Comparison of ENCODE assay signal across 33 cellular contexts in the genomic region with DNA sequence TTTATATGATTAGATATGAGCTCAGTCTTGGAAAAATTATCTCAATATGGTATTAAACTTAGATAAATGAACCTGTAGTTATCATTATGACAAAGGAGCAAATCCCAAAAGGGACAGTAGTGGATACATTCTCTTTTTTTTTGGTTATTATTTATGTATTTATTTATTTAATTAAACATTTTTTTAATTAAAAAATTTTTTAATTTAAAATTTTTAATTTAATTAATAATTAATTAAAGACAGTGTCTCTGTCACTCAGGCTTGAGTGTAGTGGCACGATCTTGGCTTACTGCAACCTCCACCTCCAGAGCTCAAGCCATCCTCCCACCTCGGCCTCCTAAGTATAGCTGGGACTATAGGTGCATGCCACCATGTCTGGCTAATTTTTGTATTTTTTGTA. TPM values are rescaled to one million over a fixed set of nuclear protein-coding genes. Genes with fewer than 3 reads are reported as not detected.
"Had no signal": no experiment of that assay in that cellular context is flagged by ENCODE, and none has a peak within 500 bp of the region (broad histone marks: within the 10 kb centered on the region; RNA-seq: fewer than 3 reads in every experiment).

No MANE protein-coding gene starts in this region.

- H3K9me3 Mint-ChIP-seq: immature natural killer cell; naive thymus-derived CD8-positive, alpha-beta T cell; stimulated activated naive B cell treated with anti-CD40 and anti-IgM and Interleukin-4, amounts not matched to agents 10 μg/mL and 1 μg/mL and 100 μg/mL, for 72 hours had no signal

- H3K9ac ChIP-seq: neural progenitor cell had no signal

- H3K27me3 ChIP-seq: left lung, neural progenitor cell, neutrophil, right atrium auricular region, right lobe of liver, stomach, suprapubic skin, tibial artery, uterus had no signal

- H3K4me1 ChIP-seq: neural progenitor cell had no signal

- H3K27ac ChIP-seq: left lung, lower lobe of right lung, neural progenitor cell, neutrophil, right atrium auricular region, right lobe of liver, stomach, suprapubic skin, thoracic aorta, tibial artery, uterus had no signal

- H2AFZ ChIP-seq: neural progenitor cell had no signal

- DNase-seq: hypothalamus; immature natural killer cell; kidney; left colon; left lung; lower lobe of right lung; mammary epithelial cell; mesenchymal stem cell; naive thymus-derived CD8-positive, alpha-beta T cell; nephron progenitor cell; occipital lobe; right lobe of liver; stimulated activated CD4-positive, alpha-beta T cell treated with anti-CD3 and anti-CD28 coated beads, Interleukin-12 subunit alpha, Interleukin-12 subunit beta, amount 100 ng/mL, for 4 hours; stimulated activated CD4-positive, alpha-beta T cell treated with anti-CD3 and anti-CD28 coated beads, Interleukin-15, amount 100 ng/mL, for 24 hours; stimulated activated CD4-positive, alpha-beta T cell treated with anti-CD3 and anti-CD28 coated beads, Interleukin-2, amount 100 ng/mL, for 24 hours; stimulated activated CD4-positive, alpha-beta T cell treated with anti-CD3 and anti-CD28 coated beads, Interleukin-4, amount 100 ng/mL, for 1 hour; stimulated activated naive B cell treated with anti-CD40 and anti-IgM and Interleukin-4, amounts not matched to agents 10 μg/mL and 1 μg/mL and 100 μg/mL, for 72 hours; stimulated activated naive CD8-positive, alpha-beta T cell treated with anti-CD3 and anti-CD28 coated beads, Interleukin-15, Interleukin-2, amounts not matched to agents 100 U/mL and 50 U/mL, for 24 hours; stomach; tibial artery; uterus had no signal

- H3K4me1 Mint-ChIP-seq: nephron progenitor cell, neural progenitor cell had no signal

- H3K9me3 ChIP-seq: left lung, lower lobe of right lung, neutrophil, right atrium auricular region, right lobe of liver, stomach, suprapubic skin, thoracic aorta, tibial artery, uterus had no signal

- ATAC-seq: left colon; left lung; lower lobe of right lung; naive thymus-derived CD8-positive, alpha-beta T cell; right lobe of liver; stimulated activated naive B cell treated with anti-CD40 and anti-IgM and Interleukin-4, amounts not matched to agents 10 μg/mL and 1 μg/mL and 100 μg/mL, for 72 hours; stimulated activated naive CD8-positive, alpha-beta T cell treated with anti-CD3 and anti-CD28 coated beads, Interleukin-15, Interleukin-2, amounts not matched to agents 100 U/mL and 50 U/mL, for 24 hours had no signal

- FAIRE-seq: kidney had no signal

- H3K4me3 ChIP-seq: left lung, lower lobe of right lung, neural progenitor cell, right atrium auricular region, right lobe of liver, stomach, suprapubic skin, thoracic aorta, tibial artery, uterus had no signal

- H3K36me3 ChIP-seq: neural progenitor cell, right atrium auricular region, right lobe of liver, suprapubic skin, thoracic aorta, tibial artery, uterus had no signal

- H3K4me2 ChIP-seq: neural progenitor cell had no signal

- H3K27ac Mint-ChIP-seq: immature natural killer cell; naive thymus-derived CD8-positive, alpha-beta T cell; nephron progenitor cell; neural progenitor cell; progenitor cell of endocrine pancreas; stimulated activated naive B cell treated with anti-CD40 and anti-IgM and Interleukin-4, amounts not matched to agents 10 μg/mL and 1 μg/mL and 100 μg/mL, for 72 hours; type B pancreatic cell had no signal

- H3K27me3 Mint-ChIP-seq: naive thymus-derived CD8-positive, alpha-beta T cell; progenitor cell of endocrine pancreas; stimulated activated naive B cell treated with anti-CD40 and anti-IgM and Interleukin-4, amounts not matched to agents 10 μg/mL and 1 μg/mL and 100 μg/mL, for 72 hours; type B pancreatic cell had no signal

- H3K4me3 Mint-ChIP-seq: immature natural killer cell; naive thymus-derived CD8-positive, alpha-beta T cell; nephron progenitor cell; neural progenitor cell; stimulated activated naive B cell treated with anti-CD40 and anti-IgM and Interleukin-4, amounts not matched to agents 10 μg/mL and 1 μg/mL and 100 μg/mL, for 72 hours; type B pancreatic cell had no signal

RNA-seq across cellular contexts. Expression of gene SLC4A9, which starts 57.2 kb away (rescaled TPM):
- total RNA-seq: left lung; liver; naive thymus-derived CD8-positive, alpha-beta T cell; osteocyte; pulmonary artery endothelial cell; renal cortical epithelial cell; right atrium auricular region; right lobe of liver; skeletal muscle tissue; stomach; thoracic aorta had no signal
- polyA plus RNA-seq: immature natural killer cell; liver; naive thymus-derived CD8-positive, alpha-beta T cell had no signal
